ENCODE assay signal across 2 cellular contexts in the genomic region with DNA sequence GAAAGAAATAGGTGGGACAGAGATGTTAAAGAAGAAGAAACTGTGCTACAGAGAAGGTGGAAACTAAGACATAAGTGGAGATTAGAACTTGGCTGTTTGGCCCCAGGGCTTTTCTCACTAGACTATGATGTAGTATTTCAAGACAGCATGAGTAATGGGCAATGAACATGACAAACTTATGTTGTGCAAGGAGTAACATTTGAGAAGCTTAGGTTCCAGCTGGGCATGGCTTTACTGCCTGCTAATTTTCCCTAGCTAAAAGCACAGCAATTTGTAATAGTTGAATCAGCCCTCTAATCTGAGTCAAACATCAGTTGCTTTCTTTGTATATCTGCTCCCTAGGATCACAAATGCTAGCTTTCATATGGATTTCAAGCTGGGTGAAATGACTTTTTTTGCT.
TF ChIP-seq lines count a peak whose summit lies in the region.

No MANE protein-coding gene starts in this region.

TF ChIP-seq in IMR-90, 13 proteins besides CTCF, POLR2A, EP300 and RAD21:
- TF ChIP-seq CHD1 (IDR thresholded peaks at IDR 0.05; ENCODE audit: low read depth, low read length) (no peak), RFX5 (IDR thresholded peaks at IDR 0.05; ENCODE audit: low read depth, low read length) (no peak), RCOR1 (IDR thresholded peaks at IDR 0.05; ENCODE audit: insufficient replicate concordance, low read length) (no peak), SMC3 (IDR thresholded peaks at IDR 0.05; ENCODE audit: low read depth, low read length) (no peak), MAFK (IDR thresholded peaks at IDR 0.05; ENCODE audit: low read depth, low read length) (no peak), MXI1 (IDR thresholded peaks at IDR 0.05; ENCODE audit: borderline replicate concordance, low read depth, low read length) (no peak), MAZ (IDR thresholded peaks at IDR 0.05; ENCODE audit: borderline replicate concordance, low read depth, low read length) (no peak), BHLHE40 (IDR thresholded peaks at IDR 0.05; ENCODE audit: low read depth, low read length) (no peak), FOS (IDR thresholded peaks at IDR 0.05; ENCODE audit: low read depth, low read length) (no peak), NFE2L2 (IDR thresholded peaks at IDR 0.05; ENCODE audit: low read depth, low read length) (no peak), CEBPB (IDR thresholded peaks at IDR 0.05; ENCODE audit: low read depth, low read length) (no peak)
- TF ChIP-seq, protein P1, sequence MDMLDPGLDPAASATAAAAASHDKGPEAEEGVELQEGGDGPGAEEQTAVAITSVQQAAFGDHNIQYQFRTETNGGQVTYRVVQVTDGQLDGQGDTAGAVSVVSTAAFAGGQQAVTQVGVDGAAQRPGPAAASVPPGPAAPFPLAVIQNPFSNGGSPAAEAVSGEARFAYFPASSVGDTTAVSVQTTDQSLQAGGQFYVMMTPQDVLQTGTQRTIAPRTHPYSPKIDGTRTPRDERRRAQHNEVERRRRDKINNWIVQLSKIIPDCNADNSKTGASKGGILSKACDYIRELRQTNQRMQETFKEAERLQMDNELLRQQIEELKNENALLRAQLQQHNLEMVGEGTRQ (IDR thresholded peaks at IDR 0.05; ENCODE audit: low read depth, low read length): no peak
- TF ChIP-seq, protein P2, sequence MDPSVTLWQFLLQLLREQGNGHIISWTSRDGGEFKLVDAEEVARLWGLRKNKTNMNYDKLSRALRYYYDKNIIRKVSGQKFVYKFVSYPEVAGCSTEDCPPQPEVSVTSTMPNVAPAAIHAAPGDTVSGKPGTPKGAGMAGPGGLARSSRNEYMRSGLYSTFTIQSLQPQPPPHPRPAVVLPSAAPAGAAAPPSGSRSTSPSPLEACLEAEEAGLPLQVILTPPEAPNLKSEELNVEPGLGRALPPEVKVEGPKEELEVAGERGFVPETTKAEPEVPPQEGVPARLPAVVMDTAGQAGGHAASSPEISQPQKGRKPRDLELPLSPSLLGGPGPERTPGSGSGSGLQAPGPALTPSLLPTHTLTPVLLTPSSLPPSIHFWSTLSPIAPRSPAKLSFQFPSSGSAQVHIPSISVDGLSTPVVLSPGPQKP (IDR thresholded peaks at IDR 0.05; ENCODE audit: borderline replicate concordance, low read depth, low read length): no peak
TF ChIP-seq in IMR-90: peak in this region for 0.

TF ChIP-seq in neural cell, 6 proteins besides CTCF, POLR2A, EP300 and RAD21 (continued from another document):
- TF ChIP-seq EZH2 (IDR thresholded peaks at IDR 0.05; ENCODE audit: borderline replicate concordance, insufficient read depth, low read length, poor library complexity, severe bottlenecking): no peak
- TF ChIP-seq, protein P3, sequence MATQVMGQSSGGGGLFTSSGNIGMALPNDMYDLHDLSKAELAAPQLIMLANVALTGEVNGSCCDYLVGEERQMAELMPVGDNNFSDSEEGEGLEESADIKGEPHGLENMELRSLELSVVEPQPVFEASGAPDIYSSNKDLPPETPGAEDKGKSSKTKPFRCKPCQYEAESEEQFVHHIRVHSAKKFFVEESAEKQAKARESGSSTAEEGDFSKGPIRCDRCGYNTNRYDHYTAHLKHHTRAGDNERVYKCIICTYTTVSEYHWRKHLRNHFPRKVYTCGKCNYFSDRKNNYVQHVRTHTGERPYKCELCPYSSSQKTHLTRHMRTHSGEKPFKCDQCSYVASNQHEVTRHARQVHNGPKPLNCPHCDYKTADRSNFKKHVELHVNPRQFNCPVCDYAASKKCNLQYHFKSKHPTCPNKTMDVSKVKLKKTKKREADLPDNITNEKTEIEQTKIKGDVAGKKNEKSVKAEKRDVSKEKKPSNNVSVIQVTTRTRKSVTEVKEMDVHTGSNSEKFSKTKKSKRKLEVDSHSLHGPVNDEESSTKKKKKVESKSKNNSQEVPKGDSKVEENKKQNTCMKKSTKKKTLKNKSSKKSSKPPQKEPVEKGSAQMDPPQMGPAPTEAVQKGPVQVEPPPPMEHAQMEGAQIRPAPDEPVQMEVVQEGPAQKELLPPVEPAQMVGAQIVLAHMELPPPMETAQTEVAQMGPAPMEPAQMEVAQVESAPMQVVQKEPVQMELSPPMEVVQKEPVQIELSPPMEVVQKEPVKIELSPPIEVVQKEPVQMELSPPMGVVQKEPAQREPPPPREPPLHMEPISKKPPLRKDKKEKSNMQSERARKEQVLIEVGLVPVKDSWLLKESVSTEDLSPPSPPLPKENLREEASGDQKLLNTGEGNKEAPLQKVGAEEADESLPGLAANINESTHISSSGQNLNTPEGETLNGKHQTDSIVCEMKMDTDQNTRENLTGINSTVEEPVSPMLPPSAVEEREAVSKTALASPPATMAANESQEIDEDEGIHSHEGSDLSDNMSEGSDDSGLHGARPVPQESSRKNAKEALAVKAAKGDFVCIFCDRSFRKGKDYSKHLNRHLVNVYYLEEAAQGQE (IDR thresholded peaks at IDR 0.05; ENCODE audit: borderline replicate concordance): no peak
